ENCODE assay signal across 12 cellular contexts in the genomic region with DNA sequence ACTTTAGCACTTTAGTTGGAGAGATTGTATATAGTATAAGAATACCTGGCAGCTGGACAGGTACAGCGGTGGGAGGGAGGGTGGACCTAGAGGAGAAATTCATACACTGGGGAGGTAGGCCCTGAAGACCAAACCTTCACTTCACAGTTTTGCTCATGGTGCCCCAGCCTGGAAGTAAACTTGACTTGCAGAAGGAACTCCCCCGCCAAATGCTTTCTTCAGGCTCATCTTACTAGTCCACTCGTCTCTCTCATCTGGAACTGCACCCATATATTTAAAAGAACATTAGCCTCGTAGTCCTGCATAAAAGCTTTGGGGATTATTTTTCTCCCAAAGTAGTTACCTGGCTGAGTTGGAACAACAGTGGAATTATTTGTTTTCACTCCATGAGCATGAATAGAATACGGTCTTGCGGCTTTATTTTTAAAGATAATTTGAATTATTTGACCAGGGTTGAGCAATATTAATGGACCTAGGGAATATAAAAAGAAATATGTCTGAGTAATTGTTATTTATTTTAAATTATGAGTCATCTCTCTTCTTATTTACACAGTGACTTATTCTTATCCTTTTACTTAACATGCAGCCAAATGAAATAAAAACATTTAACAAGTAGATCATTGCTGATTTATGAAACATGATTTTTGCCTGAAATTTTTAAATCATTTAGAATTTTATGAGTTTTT. TPM values are rescaled to one million over a fixed set of nuclear protein-coding genes. Genes with fewer than 3 reads are reported as not detected.
DNase-seq lines count a peak whose midpoint lies in the region; ATAC-seq and TF ChIP-seq lines count a peak whose summit lies in the region.
"Had no signal": no experiment of that assay in that cellular context is flagged by ENCODE, and none has a peak within 500 bp of the region (broad histone marks: within the 10 kb centered on the region; RNA-seq: fewer than 3 reads in every experiment).

No MANE protein-coding gene starts in this region.

- peak; percentile 47 for ATAC-seq in left ventricle myocardium superior
- no peak for ATAC-seq in Right ventricle myocardium superior (ENCODE audit: poor library complexity)
- peak; percentile 87 for ATAC-seq in body of pancreas
- ATAC-seq in left lung: peak; percentile 53
- ATAC-seq in activated CD8-positive, alpha-beta T cell treated with anti-CD3 and anti-CD28 coated beads, Interleukin-2, amount 10 ng/mL, durations not matched to agents 7 days and 5 days: no peak
- ATAC-seq in activated naive CD8-positive, alpha-beta T cell treated with anti-CD3 and anti-CD28 coated beads, Interleukin-2, amount 50 U/mL, for 24 hours: no peak

- CTCF ChIA-PET in activated CD8-positive, alpha-beta T cell treated with anti-CD3 and anti-CD28 coated beads, Interleukin-2, amount 10 ng/mL, durations not matched to agents 7 days and 5 days (lab: Charles Lee): no interaction called here

- H3K27me3 ChIP-seq in body of pancreas (no peaks in the 10 kb centered on the region), left lung (no peaks in the 10 kb centered on the region)

- H3K27ac Mint-ChIP-seq in activated CD8-positive, alpha-beta T cell treated with anti-CD3 and anti-CD28 coated beads, Interleukin-2, amount 10 ng/mL, durations not matched to agents 7 days and 5 days: no peak overlapping the region
- H3K27ac Mint-ChIP-seq in activated naive CD8-positive, alpha-beta T cell treated with anti-CD3 and anti-CD28 coated beads, Interleukin-2, amount 50 U/mL, for 24 hours: no peak overlapping the region

- H3K36me3 Mint-ChIP-seq in activated CD8-positive, alpha-beta T cell treated with anti-CD3 and anti-CD28 coated beads, Interleukin-2, amount 10 ng/mL, durations not matched to agents 7 days and 5 days (ENCODE audit: low read depth): no peaks in the 10 kb centered on the region
- no peaks in the 10 kb centered on the region for H3K36me3 Mint-ChIP-seq in activated naive CD8-positive, alpha-beta T cell treated with anti-CD3 and anti-CD28 coated beads, Interleukin-2, amount 50 U/mL, for 24 hours (ENCODE audit: low read depth)

- no peak for TF ChIP-seq CTCF in body of pancreas (IDR thresholded peaks at IDR 0.05)
- TF ChIP-seq CTCF in left lung (IDR thresholded peaks at IDR 0.05): no peak

- no peak overlapping the region for H3K4me3 Mint-ChIP-seq in activated CD8-positive, alpha-beta T cell treated with anti-CD3 and anti-CD28 coated beads, Interleukin-2, amount 10 ng/mL, durations not matched to agents 7 days and 5 days
- no peak overlapping the region for H3K4me3 Mint-ChIP-seq in activated naive CD8-positive, alpha-beta T cell treated with anti-CD3 and anti-CD28 coated beads, Interleukin-2, amount 50 U/mL, for 24 hours

- intact Hi-C loops in left ventricle myocardium superior (cut with micrococcal nuclease) (no loop called here), Right ventricle myocardium superior (cut with DNase I) (no loop called here), body of pancreas (cut with DNase I) (no loop called here), left lung (cut with DNase I) (no loop called here)

- H3K27me3 Mint-ChIP-seq in activated CD8-positive, alpha-beta T cell treated with anti-CD3 and anti-CD28 coated beads, Interleukin-2, amount 10 ng/mL, durations not matched to agents 7 days and 5 days (ENCODE audit: low read depth): no peaks in the 10 kb centered on the region
- H3K27me3 Mint-ChIP-seq in activated naive CD8-positive, alpha-beta T cell treated with anti-CD3 and anti-CD28 coated beads, Interleukin-2, amount 50 U/mL, for 24 hours: peaks cover 5% of the 10 kb centered on the region
- H3K27me3 Mint-ChIP-seq: progenitor cell of endocrine pancreas had no signal

- POLR2A ChIA-PET in activated CD8-positive, alpha-beta T cell treated with anti-CD3 and anti-CD28 coated beads, Interleukin-2, amount 10 ng/mL, durations not matched to agents 7 days and 5 days (lab: Charles Lee): no interaction called here

- TF ChIP-seq POLR2A in body of pancreas (IDR thresholded peaks at IDR 0.05): no peak

- peaks cover 32% of the 10 kb centered on the region for H3K4me1 Mint-ChIP-seq in activated CD8-positive, alpha-beta T cell treated with anti-CD3 and anti-CD28 coated beads, Interleukin-2, amount 10 ng/mL, durations not matched to agents 7 days and 5 days (ENCODE audit: low read depth)
- H3K4me1 Mint-ChIP-seq in activated naive CD8-positive, alpha-beta T cell treated with anti-CD3 and anti-CD28 coated beads, Interleukin-2, amount 50 U/mL, for 24 hours: peaks cover 47% of the 10 kb centered on the region

- H3K4me3 ChIP-seq in body of pancreas (no peak overlapping the region), left lung (no peak overlapping the region)

- H3K9me3 ChIP-seq in body of pancreas (no peaks in the 10 kb centered on the region), left lung (no peaks in the 10 kb centered on the region)

- DNase-seq in left ventricle myocardium superior (no peak), Right ventricle myocardium superior (no peak), body of pancreas (no peak), left lung (no peak), GOT3 (lab: John Stamatoyannopoulos, UW) (no peak), NCI-H2227 (lab: John Stamatoyannopoulos, UW; ENCODE audit: unreplicated experiment) (no peak)
- no peak for DNase-seq in activated CD8-positive, alpha-beta T cell treated with anti-CD3 and anti-CD28 coated beads, Interleukin-2, amount 10 ng/mL, durations not matched to agents 7 days and 5 days
- no peak for DNase-seq in activated naive CD8-positive, alpha-beta T cell treated with anti-CD3 and anti-CD28 coated beads, Interleukin-2, amount 50 U/mL, for 24 hours
- DNase-seq: activated CD8-positive, alpha-beta memory T cell treated with anti-CD3 and anti-CD28 coated beads, Interleukin-2, amount 50 U/mL, for 48 hours; AML-193; HFFc6 had no signal

- peak overlapping the region; percentile 37 to 82 (median 70) for H3K27ac ChIP-seq in body of pancreas
- H3K27ac ChIP-seq in left lung: peak overlapping the region in 1 of 2 donors; percentile 75

- H3K4me1 ChIP-seq in body of pancreas: peaks cover 37% of the 10 kb centered on the region
- peaks cover 31 to 40% of the 10 kb centered on the region in 2 donors for H3K4me1 ChIP-seq in left lung

- 61 to 67% methylated on average over 6 of the region's 6 CpGs for WGBS in body of pancreas, 2 donors

- H3K9me3 Mint-ChIP-seq in activated CD8-positive, alpha-beta T cell treated with anti-CD3 and anti-CD28 coated beads, Interleukin-2, amount 10 ng/mL, durations not matched to agents 7 days and 5 days (ENCODE audit: insufficient read depth): no peaks in the 10 kb centered on the region
- no peaks in the 10 kb centered on the region for H3K9me3 Mint-ChIP-seq in activated naive CD8-positive, alpha-beta T cell treated with anti-CD3 and anti-CD28 coated beads, Interleukin-2, amount 50 U/mL, for 24 hours
- H3K9me3 Mint-ChIP-seq: HFFc6 had no signal

- H3K36me3 ChIP-seq in body of pancreas (replicated peaks in 1 of 2; ENCODE audit: insufficient read depth in 1 of 2, low read depth in 2 of 2) (no peaks in the 10 kb centered on the region), left lung (no peaks in the 10 kb centered on the region)

RNA-seq across cellular contexts. Expression of gene CP, which starts 25.5 kb away (rescaled TPM):
- total RNA-seq in left ventricle myocardium superior: 2.2 TPM
- 4.7 TPM for total RNA-seq in Right ventricle myocardium superior
- 10 to 100 TPM in 1 of 2 donors, 1 to 10 TPM in 1; 5.7 to 11.5 TPM for total RNA-seq in body of pancreas
- 10 to 100 TPM in 1 of 2 donors, 1 to 10 TPM in 1; 5.8 to 15.4 TPM for total RNA-seq in left lung
- total RNA-seq in activated CD8-positive, alpha-beta T cell treated with anti-CD3 and anti-CD28 coated beads, Interleukin-2, amount 10 ng/mL, durations not matched to agents 7 days and 5 days: not detected
- total RNA-seq: HFFc6 had no signal

Comparison
In these comparisons a context has a peak if more than half of its experiments do, and no peak if none do; other contexts are left out.
1. ATAC-seq: peak in left ventricle myocardium superior (single experiment), body of pancreas (single experiment) and left lung (single experiment); none in Right ventricle myocardium superior (single experiment), activated CD8-positive, alpha-beta T cell treated with anti-CD3 and anti-CD28 coated beads, Interleukin-2, amount 10 ng/mL, durations not matched to agents 7 days and 5 days (single experiment) and activated naive CD8-positive, alpha-beta T cell treated with anti-CD3 and anti-CD28 coated beads, Interleukin-2, amount 50 U/mL, for 24 hours (single experiment).